8 cellular contexts compared by ENCODE assay signal in the genomic region with DNA sequence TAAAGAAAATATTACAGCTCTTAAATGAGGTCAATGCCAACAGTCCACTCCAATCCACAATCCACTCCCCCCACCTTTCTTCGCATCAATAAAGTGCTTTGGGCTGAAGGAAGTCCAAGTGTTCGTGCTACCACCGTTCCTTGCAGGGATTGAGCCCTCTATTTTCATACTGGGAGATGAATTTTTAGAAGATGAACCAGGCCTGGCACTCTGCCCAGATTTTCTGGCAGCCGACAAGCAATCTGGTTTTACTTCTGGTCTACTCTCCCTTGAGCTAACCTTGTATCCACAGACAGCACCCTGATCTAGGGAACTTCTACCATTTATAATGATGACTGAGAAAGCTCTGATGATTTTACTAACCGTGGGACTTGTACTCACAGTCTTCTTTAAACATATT.
DNase-seq lines count a peak whose midpoint lies in the region; ATAC-seq lines count a peak whose summit lies in the region.

No MANE protein-coding gene starts in this region.

- H3K9ac ChIP-seq in mesendoderm (ENCODE audit: low read length): no peak overlapping the region

- no peak overlapping the region for H4K8ac ChIP-seq in mesendoderm (ENCODE audit: low read depth, low read length)

- H3K9me3 Mint-ChIP-seq in stimulated activated naive CD8-positive, alpha-beta T cell treated with anti-CD3 and anti-CD28 coated beads, Interleukin-15, amount 100 ng/mL, for 72 hours: no peaks in the 10 kb centered on the region

- H3K79me1 ChIP-seq in mesendoderm (ENCODE audit: low read length): no peaks in the 10 kb centered on the region

- no peak overlapping the region for H3K18ac ChIP-seq in mesendoderm (ENCODE audit: low read length)

- no peaks in the 10 kb centered on the region for H3K27me3 ChIP-seq in mesendoderm (ENCODE audit: insufficient read depth, low read length, poor library complexity)

- WGBS in mesendoderm (ENCODE audit: extremely low coverage, insufficient coverage, low lambda C conversion rate): no CpG with 5 or more reads among the region's 5 CpGs

- no peak overlapping the region for H3K56ac ChIP-seq in mesendoderm (ENCODE audit: low read length)

- no peak overlapping the region for H3K4me3 ChIP-seq in mesendoderm (ENCODE audit: low read length)

- peak; percentile 33 for DNase-seq in ACHN
- DNase-seq in LHCN-M2 (ENCODE audit: low read depth): peak; percentile 86
- DNase-seq in amygdala (lab: John Stamatoyannopoulos, UW): peak in 32 of 56 donors; percentile 1 to 65 (median 16)
- DNase-seq in iris pigment epithelial cell (ENCODE audit: low read depth): peak; percentile 95
- DNase-seq in effector CD4-positive, alpha-beta T cell: no peak
- DNase-seq in stimulated activated naive CD8-positive, alpha-beta T cell treated with anti-CD3 and anti-CD28 coated beads, Interleukin-15, amount 100 ng/mL, for 72 hours: no peak
- no peak for DNase-seq in mesendoderm

- no peak overlapping the region for H2BK5ac ChIP-seq in mesendoderm (ENCODE audit: low read length)

- H3K27ac Mint-ChIP-seq in stimulated activated naive CD8-positive, alpha-beta T cell treated with anti-CD3 and anti-CD28 coated beads, Interleukin-15, amount 100 ng/mL, for 72 hours: no peak overlapping the region

- no peak overlapping the region for H3K4me3 Mint-ChIP-seq in stimulated activated naive CD8-positive, alpha-beta T cell treated with anti-CD3 and anti-CD28 coated beads, Interleukin-15, amount 100 ng/mL, for 72 hours

- H3K23ac ChIP-seq in mesendoderm (ENCODE audit: low read length): no peak overlapping the region

- H3K4me1 Mint-ChIP-seq in stimulated activated naive CD8-positive, alpha-beta T cell treated with anti-CD3 and anti-CD28 coated beads, Interleukin-15, amount 100 ng/mL, for 72 hours: peaks cover 11% of the 10 kb centered on the region

- no peaks in the 10 kb centered on the region for H3K4me1 ChIP-seq in mesendoderm (ENCODE audit: control insufficient read depth, low read depth, low read length)

- no peak overlapping the region for H3K27ac ChIP-seq in mesendoderm (ENCODE audit: low read depth, low read length)

- H2BK120ac ChIP-seq in mesendoderm (ENCODE audit: low read depth, low read length): no peak overlapping the region

- in situ Hi-C loops in ACHN (cut with HindIII; ENCODE audit: low pct_ligation_motif_present, low pct_unique_long_range_greater_than_20kb, low sequenced_read_pairs): no loop called here

- H2AK5ac ChIP-seq in mesendoderm (ENCODE audit: low read length): no peak overlapping the region

- H3K36me3 ChIP-seq in mesendoderm (ENCODE audit: control insufficient read depth, insufficient read depth, low read length): no peaks in the 10 kb centered on the region

- H3K79me2 ChIP-seq in mesendoderm (ENCODE audit: control insufficient read depth, insufficient read depth, low read length): no peaks in the 10 kb centered on the region

- no peak overlapping the region for H3K4ac ChIP-seq in mesendoderm (ENCODE audit: low read depth, low read length)

- no peak overlapping the region for H2BK15ac ChIP-seq in mesendoderm (replicated peaks; ENCODE audit: low read depth)

- no peak for ATAC-seq in stimulated activated naive CD8-positive, alpha-beta T cell treated with anti-CD3 and anti-CD28 coated beads, Interleukin-15, amount 100 ng/mL, for 72 hours
- ATAC-seq in HG03025 (IDR thresholded peaks at IDR 0.05; ENCODE audit: low FRiP score, unreplicated experiment): no peak

- no peaks in the 10 kb centered on the region for H3K27me3 Mint-ChIP-seq in stimulated activated naive CD8-positive, alpha-beta T cell treated with anti-CD3 and anti-CD28 coated beads, Interleukin-15, amount 100 ng/mL, for 72 hours

- no peak overlapping the region for H4K5ac ChIP-seq in mesendoderm (ENCODE audit: low read length)

- H3K4me2 ChIP-seq in mesendoderm (ENCODE audit: low read length): no peak overlapping the region

Comparison
In these comparisons a context has a peak if more than half of its experiments do, and no peak if none do; other contexts are left out.
1. DNase-seq: peak in ACHN (single experiment), LHCN-M2 (single experiment), amygdala (32 of 56) and iris pigment epithelial cell (single experiment); none in effector CD4-positive, alpha-beta T cell (single experiment), stimulated activated naive CD8-positive, alpha-beta T cell treated with anti-CD3 and anti-CD28 coated beads, Interleukin-15, amount 100 ng/mL, for 72 hours (0 of 2) and mesendoderm (single experiment).